Comparison of ENCODE assay signal across 3 cellular contexts in the genomic region with DNA sequence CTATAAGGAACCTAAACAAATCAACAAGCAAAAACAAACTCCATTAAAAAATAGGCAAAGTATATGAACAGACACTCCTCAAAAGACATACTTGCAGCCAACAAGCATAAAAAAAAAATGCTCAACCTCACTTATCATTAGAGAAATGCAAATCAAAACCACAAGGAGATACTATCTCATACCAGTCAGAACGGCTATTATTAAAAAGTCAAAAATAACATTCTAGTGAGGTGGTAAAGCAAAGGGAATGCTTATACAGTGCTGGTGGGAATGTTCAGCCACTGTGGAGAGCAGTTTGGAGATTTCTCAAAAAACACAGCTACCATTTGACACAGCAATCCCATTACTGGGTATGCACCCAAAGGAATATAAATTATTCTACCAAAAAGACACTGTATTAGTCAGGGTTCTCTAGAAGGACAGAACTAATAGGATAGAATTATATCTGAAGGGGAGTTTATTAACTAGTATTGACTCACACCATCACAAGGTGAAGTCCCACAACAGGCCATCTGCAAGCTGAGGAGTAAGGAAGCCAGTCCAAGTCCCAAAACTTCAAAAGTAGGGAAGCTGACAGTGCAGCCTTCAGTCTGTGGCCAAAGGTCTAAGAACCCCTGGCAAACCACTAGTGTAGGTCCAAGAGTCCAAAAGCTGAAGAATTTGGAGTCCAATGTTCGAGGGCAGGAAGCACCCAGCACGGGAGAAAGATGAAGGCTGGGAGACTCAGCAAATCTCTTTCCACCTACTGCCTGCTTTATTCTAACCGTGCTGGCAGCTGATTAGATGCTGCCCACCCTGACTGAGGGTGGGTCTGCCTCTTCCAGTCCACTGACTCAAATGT.
TF ChIP-seq lines count a peak whose summit lies in the region.

No MANE protein-coding gene starts in this region.

TF ChIP-seq in liver, 16 proteins besides CTCF, POLR2A, EP300 and RAD21 (continued from another document):
- no peak for TF ChIP-seq EGR1 (IDR thresholded peaks at IDR 0.05; ENCODE audit: low read depth in 2 of 2)
- TF ChIP-seq, protein P1, sequence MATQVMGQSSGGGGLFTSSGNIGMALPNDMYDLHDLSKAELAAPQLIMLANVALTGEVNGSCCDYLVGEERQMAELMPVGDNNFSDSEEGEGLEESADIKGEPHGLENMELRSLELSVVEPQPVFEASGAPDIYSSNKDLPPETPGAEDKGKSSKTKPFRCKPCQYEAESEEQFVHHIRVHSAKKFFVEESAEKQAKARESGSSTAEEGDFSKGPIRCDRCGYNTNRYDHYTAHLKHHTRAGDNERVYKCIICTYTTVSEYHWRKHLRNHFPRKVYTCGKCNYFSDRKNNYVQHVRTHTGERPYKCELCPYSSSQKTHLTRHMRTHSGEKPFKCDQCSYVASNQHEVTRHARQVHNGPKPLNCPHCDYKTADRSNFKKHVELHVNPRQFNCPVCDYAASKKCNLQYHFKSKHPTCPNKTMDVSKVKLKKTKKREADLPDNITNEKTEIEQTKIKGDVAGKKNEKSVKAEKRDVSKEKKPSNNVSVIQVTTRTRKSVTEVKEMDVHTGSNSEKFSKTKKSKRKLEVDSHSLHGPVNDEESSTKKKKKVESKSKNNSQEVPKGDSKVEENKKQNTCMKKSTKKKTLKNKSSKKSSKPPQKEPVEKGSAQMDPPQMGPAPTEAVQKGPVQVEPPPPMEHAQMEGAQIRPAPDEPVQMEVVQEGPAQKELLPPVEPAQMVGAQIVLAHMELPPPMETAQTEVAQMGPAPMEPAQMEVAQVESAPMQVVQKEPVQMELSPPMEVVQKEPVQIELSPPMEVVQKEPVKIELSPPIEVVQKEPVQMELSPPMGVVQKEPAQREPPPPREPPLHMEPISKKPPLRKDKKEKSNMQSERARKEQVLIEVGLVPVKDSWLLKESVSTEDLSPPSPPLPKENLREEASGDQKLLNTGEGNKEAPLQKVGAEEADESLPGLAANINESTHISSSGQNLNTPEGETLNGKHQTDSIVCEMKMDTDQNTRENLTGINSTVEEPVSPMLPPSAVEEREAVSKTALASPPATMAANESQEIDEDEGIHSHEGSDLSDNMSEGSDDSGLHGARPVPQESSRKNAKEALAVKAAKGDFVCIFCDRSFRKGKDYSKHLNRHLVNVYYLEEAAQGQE (IDR thresholded peaks at IDR 0.05), result no peak
- TF ChIP-seq GABPA (IDR thresholded peaks at IDR 0.05 in 1 of 2, conservative IDR thresholded peaks at IDR 0.05 in 1 of 2), result no peak
- TF ChIP-seq, protein P2, sequence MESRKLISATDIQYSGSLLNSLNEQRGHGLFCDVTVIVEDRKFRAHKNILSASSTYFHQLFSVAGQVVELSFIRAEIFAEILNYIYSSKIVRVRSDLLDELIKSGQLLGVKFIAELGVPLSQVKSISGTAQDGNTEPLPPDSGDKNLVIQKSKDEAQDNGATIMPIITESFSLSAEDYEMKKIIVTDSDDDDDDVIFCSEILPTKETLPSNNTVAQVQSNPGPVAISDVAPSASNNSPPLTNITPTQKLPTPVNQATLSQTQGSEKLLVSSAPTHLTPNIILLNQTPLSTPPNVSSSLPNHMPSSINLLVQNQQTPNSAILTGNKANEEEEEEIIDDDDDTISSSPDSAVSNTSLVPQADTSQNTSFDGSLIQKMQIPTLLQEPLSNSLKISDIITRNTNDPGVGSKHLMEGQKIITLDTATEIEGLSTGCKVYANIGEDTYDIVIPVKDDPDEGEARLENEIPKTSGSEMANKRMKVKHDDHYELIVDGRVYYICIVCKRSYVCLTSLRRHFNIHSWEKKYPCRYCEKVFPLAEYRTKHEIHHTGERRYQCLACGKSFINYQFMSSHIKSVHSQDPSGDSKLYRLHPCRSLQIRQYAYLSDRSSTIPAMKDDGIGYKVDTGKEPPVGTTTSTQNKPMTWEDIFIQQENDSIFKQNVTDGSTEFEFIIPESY (IDR thresholded peaks at IDR 0.05), result no peak
- TF ChIP-seq, protein P3, sequence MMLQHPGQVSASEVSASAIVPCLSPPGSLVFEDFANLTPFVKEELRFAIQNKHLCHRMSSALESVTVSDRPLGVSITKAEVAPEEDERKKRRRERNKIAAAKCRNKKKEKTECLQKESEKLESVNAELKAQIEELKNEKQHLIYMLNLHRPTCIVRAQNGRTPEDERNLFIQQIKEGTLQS (IDR thresholded peaks at IDR 0.05), result no peak
- peak; percentile 68 for TF ChIP-seq HNF4G (IDR thresholded peaks at IDR 0.05)
- TF ChIP-seq JUND (IDR thresholded peaks at IDR 0.05), result no peak
- TF ChIP-seq, protein P4, sequence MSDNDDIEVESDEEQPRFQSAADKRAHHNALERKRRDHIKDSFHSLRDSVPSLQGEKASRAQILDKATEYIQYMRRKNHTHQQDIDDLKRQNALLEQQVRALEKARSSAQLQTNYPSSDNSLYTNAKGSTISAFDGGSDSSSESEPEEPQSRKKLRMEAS (IDR thresholded peaks at IDR 0.05), result no peak

TF ChIP-seq in HepG2, 621 proteins besides CTCF, POLR2A, EP300 and RAD21 (continued from another document):
- TF ChIP-seq, protein P5, sequence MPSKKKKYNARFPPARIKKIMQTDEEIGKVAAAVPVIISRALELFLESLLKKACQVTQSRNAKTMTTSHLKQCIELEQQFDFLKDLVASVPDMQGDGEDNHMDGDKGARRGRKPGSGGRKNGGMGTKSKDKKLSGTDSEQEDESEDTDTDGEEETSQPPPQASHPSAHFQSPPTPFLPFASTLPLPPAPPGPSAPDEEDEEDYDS (CRISPR knock-in tag; IDR thresholded peaks at IDR 0.05), result no peak
TF ChIP-seq in HepG2: peak in this region for 0.

TF ChIP-seq in GM12878, 131 proteins besides CTCF, POLR2A, EP300 and RAD21 (continued from another document):
- TF ChIP-seq MEF2B (IDR thresholded peaks at IDR 0.05; ENCODE audit: partially characterized antibody, poor library complexity, severe bottlenecking), result peak; percentile 62
- peak; percentile 43 to 44; a peak in 1 of 4 replicates for TF ChIP-seq IKZF2 (IDR thresholded peaks at IDR 0.05)
- TF ChIP-seq RB1 (IDR thresholded peaks at IDR 0.05; ENCODE audit: borderline replicate concordance), result no peak
